7 cellular contexts compared by ENCODE assay signal in the genomic region with DNA sequence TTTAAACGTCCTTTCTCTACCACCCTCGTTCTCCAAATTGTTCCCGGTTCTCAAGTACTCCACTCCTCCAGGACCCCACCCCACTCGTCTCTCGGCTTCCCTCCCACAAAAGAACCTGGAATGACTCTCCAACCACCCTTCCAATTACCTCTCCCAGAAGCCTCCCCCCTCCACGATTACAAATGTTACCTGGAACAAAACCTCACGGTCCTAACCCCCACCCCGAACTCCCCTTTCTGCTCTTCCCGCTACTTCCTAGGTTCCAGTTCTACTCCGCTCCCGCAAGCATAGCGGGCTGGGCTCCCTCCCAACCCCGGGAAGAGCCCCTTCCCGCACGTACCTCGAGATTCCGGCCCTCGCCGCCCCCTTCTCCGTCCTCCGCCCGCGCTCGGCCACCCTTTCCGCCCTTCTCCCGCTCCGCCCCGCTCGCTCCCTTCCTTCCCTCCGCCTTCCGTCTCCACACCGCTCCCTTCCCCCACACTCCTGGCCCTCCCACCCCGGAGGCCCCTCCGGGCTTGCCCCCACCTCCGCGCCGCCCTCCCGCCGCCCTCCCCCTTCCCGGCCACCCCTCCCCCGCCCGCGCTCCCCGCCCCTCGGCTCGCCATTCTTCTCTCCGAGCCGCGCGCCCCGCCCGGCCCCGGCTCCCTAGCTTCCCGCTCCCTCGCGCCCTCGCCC. TPM values are rescaled to one million over a fixed set of nuclear protein-coding genes. Genes with fewer than 3 reads are reported as not detected.
DNase-seq lines count a peak whose midpoint lies in the region; ATAC-seq, FAIRE-seq and TF ChIP-seq lines count a peak whose summit lies in the region.

No MANE protein-coding gene starts in this region.

- peak; percentile 83 for DNase-seq in GM18507 (ENCODE audit: extremely low spot score, insufficient read length, low read depth)
- peak; percentile 23 for DNase-seq in NCI-H2107 treated with DMSO at 0.1 percent for 48 hours (lab: John Stamatoyannopoulos, UW; ENCODE audit: unreplicated experiment)
- peak; percentile 42 for DNase-seq in activated CD4-positive, CD25-positive, alpha-beta regulatory T cell treated with anti-CD3 and anti-CD28 coated beads, Interleukin-2, amount 50 U/mL, for 16 hours (ENCODE audit: low read depth, low spot score)
- no peak for DNase-seq in chondrocyte (ENCODE audit: low spot score)
- peak; percentile 83 to 88 for DNase-seq in left colon
- DNase-seq in stimulated activated CD4-positive, alpha-beta T cell treated with anti-CD3 and anti-CD28 coated beads, Interleukin-1b, Interleukin-23, amount 100 ng/mL, for 4 hours (ENCODE audit: low read depth in 2 of 2) = peak; percentile 75 to 81

- intact Hi-C loops in left colon (cut with DNase I, micrococcal nuclease) = no loop called here

- peak overlapping the region; percentile 98 for H3K4me3 Mint-ChIP-seq in chondrocyte (ENCODE audit: unreplicated experiment)

- H3K27ac Mint-ChIP-seq in chondrocyte (ENCODE audit: unreplicated experiment) = peak overlapping the region; percentile 92

- H3K4me1 Mint-ChIP-seq in chondrocyte (ENCODE audit: low read depth) = peaks cover 45% of the 10 kb centered on the region

- no peaks in the 10 kb centered on the region for H3K9me3 Mint-ChIP-seq in chondrocyte (ENCODE audit: low read depth)

- FAIRE-seq in GM18507 (lab: Jason Lieb, UNC) = no peak

- no peak for TF ChIP-seq CTCF in chondrocyte (IDR thresholded peaks at IDR 0.05)

- H3K27me3 Mint-ChIP-seq in chondrocyte (ENCODE audit: low read depth) = no peaks in the 10 kb centered on the region

- peaks cover 3% of the 10 kb centered on the region for H3K36me3 Mint-ChIP-seq in chondrocyte (ENCODE audit: low read depth)

- peak; percentile 35 for ATAC-seq in HG02938 (IDR thresholded peaks at IDR 0.05; ENCODE audit: unreplicated experiment)
- ATAC-seq in left colon = peak; percentile 77

RNA-seq across cellular contexts. Expression of gene CHTF8, which starts 0.5 kb away (rescaled TPM):
- total RNA-seq in chondrocyte = 77.1 to 83.2 TPM (median 83.1 TPM) in 3 replicates
- 10 to 100 TPM; 84.4 to 90.3 TPM for total RNA-seq in left colon

RNA-seq across cellular contexts. Expression of gene UTP4, which starts 0.6 kb away (rescaled TPM):
- total RNA-seq in chondrocyte (37.2 to 46.0 TPM (median 41.7 TPM) in 3 replicates), left colon (10 to 100 TPM; 20.8 to 22.9 TPM)

RNA-seq across cellular contexts. Expression of gene HAS3, which starts 26.4 kb away (rescaled TPM):
- 0.92 to 1.5 TPM (median 1.4 TPM) in 3 replicates for total RNA-seq in chondrocyte
- 10 to 100 TPM in 1 of 2 donors, 1 to 10 TPM in 1; 2.8 to 21.1 TPM for total RNA-seq in left colon

RNA-seq across cellular contexts. Expression of gene SNTB2, which starts 55.1 kb away (rescaled TPM):
- total RNA-seq in chondrocyte = 38.4 to 49.5 TPM (median 49.1 TPM) in 3 replicates
- 10 to 100 TPM; 32.0 to 33.8 TPM for total RNA-seq in left colon
